11 cellular contexts compared by ENCODE assay signal in the genomic region with DNA sequence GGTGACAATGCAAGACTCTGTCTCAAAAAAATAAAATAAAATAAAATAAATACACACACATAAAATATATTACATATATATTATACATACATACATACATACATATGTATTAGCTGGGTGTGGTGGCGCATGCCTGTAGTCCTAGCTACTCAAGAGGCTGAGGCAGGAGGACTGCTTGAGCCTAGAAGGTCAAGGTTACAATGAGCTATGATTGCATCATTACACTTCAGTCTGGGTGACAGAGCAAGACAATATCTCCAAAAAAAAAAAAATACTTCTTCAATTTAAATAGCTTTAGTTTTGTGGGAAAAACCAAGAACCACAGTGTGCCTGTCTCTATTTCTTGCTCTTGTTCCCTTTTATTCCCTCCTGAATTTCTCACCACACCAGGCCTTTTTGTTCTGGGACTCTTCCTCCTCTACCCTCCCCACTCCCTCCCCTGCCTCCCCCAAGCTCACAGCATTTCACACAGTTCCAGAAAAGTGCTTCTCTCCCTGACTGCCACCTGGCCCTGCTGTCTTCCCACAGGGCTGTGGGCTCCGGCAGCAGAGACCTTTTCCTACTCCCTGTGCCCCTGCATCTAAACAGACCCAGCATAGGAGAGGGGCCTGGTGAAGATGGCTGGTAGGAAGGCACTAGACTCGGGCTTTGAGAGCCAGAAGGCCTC. TPM values are rescaled to one million over a fixed set of nuclear protein-coding genes. Genes with fewer than 3 reads are reported as not detected.
DNase-seq lines count a peak whose midpoint lies in the region; ATAC-seq and TF ChIP-seq lines count a peak whose summit lies in the region.
"Had no signal": no experiment of that assay in that cellular context is flagged by ENCODE, and none has a peak within 500 bp of the region (broad histone marks: within the 10 kb centered on the region; RNA-seq: fewer than 3 reads in every experiment).

No MANE protein-coding gene starts in this region.

- no peak overlapping the region for H3K4me3 Mint-ChIP-seq in WTC11

- CTCF ChIA-PET in WTC11 (lab: Charles Lee) = interaction anchor here (0.5 to 5.9 kb wide), 13 partner anchors 9 to 222 kb away, joined by 3 to 138 read pairs (median 9); a partner anchor contains a TSS

- DNase-seq in NCI-H345 (lab: John Stamatoyannopoulos, UW) (peak; percentile 50), NCI-H345 treated with DMSO at 0.1 percent for 48 hours (lab: John Stamatoyannopoulos, UW; ENCODE audit: unreplicated experiment) (no peak), WTC11 (ENCODE audit: low spot score) (no peak), pons (ENCODE audit: low spot score) (peak; percentile 31), NCI-H1092 (lab: John Stamatoyannopoulos, UW) (no peak), retina (no peak)
- DNase-seq: effector CD4-positive, alpha-beta T cell had no signal

- H3K36me3 Mint-ChIP-seq in WTC11 = no peaks in the 10 kb centered on the region

- ATAC-seq in HG03066 (IDR thresholded peaks at IDR 0.05; ENCODE audit: low read depth, unreplicated experiment) = peak; percentile 18
- peak; percentile 41 for ATAC-seq in WTC11
- no peak for ATAC-seq in HG02588 (IDR thresholded peaks at IDR 0.05; ENCODE audit: unreplicated experiment)
- ATAC-seq: HCT116 had no signal

- no peaks in the 10 kb centered on the region for H3K27me3 Mint-ChIP-seq in WTC11 (ENCODE audit: low read depth)

- H3K4me1 Mint-ChIP-seq in WTC11 = peaks cover 39% of the 10 kb centered on the region

- H3K9me3 Mint-ChIP-seq in WTC11 = no peaks in the 10 kb centered on the region

- H3K27ac Mint-ChIP-seq in WTC11 = peak overlapping the region; percentile 61

- POLR2A ChIA-PET in WTC11 (lab: Charles Lee) = interaction anchor here (0.5 to 1.1 kb wide), 3 partner anchors 9 to 160 kb away, joined by 3 read pairs; no protein-coding TSS in a partner anchor

- no peak for TF ChIP-seq CTCF in WTC11 (IDR thresholded peaks at IDR 0.05)

TF ChIP-seq in WTC11, 78 proteins besides CTCF, POLR2A, EP300 and RAD21:
- TF ChIP-seq GABPB1 (CRISPR knock-in tag; IDR thresholded peaks at IDR 0.05) (0 out of 2 replicates have a peak, but pooled peaks have one; percentile 25), ZNF121 (CRISPR knock-in tag; IDR thresholded peaks at IDR 0.05) (no peak)
TF ChIP-seq in WTC11: peak in this region for 1.

RNA-seq across cellular contexts. Expression of a gene that starts 1.3 kb away (rescaled TPM):
- 0.07 to 0.34 TPM (median 0.15 TPM) in 3 replicates for total RNA-seq in WTC11 (2021)
- total RNA-seq: T-helper 1 cell treated with Interleukin-12 subunit alpha and Interleukin-12 subunit beta and Interleukin-4 antibody, amounts not matched to agents 30 ng/mL and 1 ng/mL, for 36 hours had no signal

Comparison
In these comparisons a context has a peak if more than half of its experiments do, and no peak if none do; other contexts are left out.
1. DNase-seq: peak in NCI-H345 (single experiment) and pons (single experiment); none in NCI-H345 treated with DMSO at 0.1 percent for 48 hours (single experiment), WTC11 (single experiment), NCI-H1092 (single experiment) and retina (single experiment).